ENCODE assay signal across 19 cellular contexts in the genomic region with DNA sequence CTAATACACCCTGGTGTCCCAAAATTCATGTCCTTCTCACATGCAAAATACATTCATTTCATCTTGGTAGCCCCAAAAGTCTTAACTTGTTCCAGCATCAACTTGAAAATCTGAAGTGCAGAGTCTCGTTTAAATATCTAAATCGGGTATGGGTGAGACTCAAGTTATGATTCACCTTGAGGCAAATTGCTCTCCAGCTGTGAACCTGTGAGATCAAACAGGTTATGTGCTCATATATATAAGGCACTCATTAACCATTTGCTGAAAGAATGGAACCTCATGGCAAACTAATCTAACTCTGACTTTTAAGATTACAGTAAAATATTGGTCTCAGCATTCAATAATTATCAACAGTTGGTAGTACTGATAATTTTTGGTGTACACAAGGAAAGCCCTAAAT. TPM values are rescaled to one million over a fixed set of nuclear protein-coding genes. Genes with fewer than 3 reads are reported as not detected.
DNase-seq lines count a peak whose midpoint lies in the region; ATAC-seq, FAIRE-seq and TF ChIP-seq lines count a peak whose summit lies in the region.
"Had no signal": no experiment of that assay in that cellular context is flagged by ENCODE, and none has a peak within 500 bp of the region (broad histone marks: within the 10 kb centered on the region; RNA-seq: fewer than 3 reads in every experiment).

No MANE protein-coding gene starts in this region.

- H3K4me3 Mint-ChIP-seq in activated CD4-positive, alpha-beta T cell treated with anti-CD3 and anti-CD28 coated beads for 36 hours: no peak overlapping the region
- H3K4me3 Mint-ChIP-seq: CD4-positive, CD25-positive, alpha-beta regulatory T cell; endodermal cell had no signal

- ATAC-seq in activated CD4-positive, alpha-beta T cell treated with anti-CD3 and anti-CD28 coated beads for 36 hours: peak; percentile 59
- no peak for ATAC-seq in PC-3
- no peak for ATAC-seq in omental fat pad (ENCODE audit: low FRiP score)
- ATAC-seq in HG03442 (IDR thresholded peaks at IDR 0.05; ENCODE audit: unreplicated experiment): no peak

- H3K9me3 Mint-ChIP-seq in activated CD4-positive, alpha-beta T cell treated with anti-CD3 and anti-CD28 coated beads for 36 hours (ENCODE audit: low read depth): no peaks in the 10 kb centered on the region
- H3K9me3 Mint-ChIP-seq: endodermal cell had no signal

- H3K27me3 ChIP-seq in PC-3 (ENCODE audit: low read length): no peaks in the 10 kb centered on the region
- no peaks in the 10 kb centered on the region for H3K27me3 ChIP-seq in esophagus muscularis mucosa
- H3K27me3 ChIP-seq in small intestine (ENCODE audit: control insufficient read depth in 2 of 2, insufficient read depth in 2 of 2, low read length in 2 of 2): no peaks in the 10 kb centered on the region

- peak overlapping the region; percentile 77 for H3K27ac ChIP-seq in PC-3 (ENCODE audit: low read length)
- H3K27ac ChIP-seq in esophagus muscularis mucosa (replicated peaks in 1 of 4): peak overlapping the region; percentile 0 to 56 (median 52)
- no peak overlapping the region for H3K27ac ChIP-seq in small intestine (ENCODE audit: low read depth in 1 of 2, low read length in 1 of 2)
- H3K27ac ChIP-seq: SK-N-MC had no signal

- no peak overlapping the region for H3K27ac Mint-ChIP-seq in activated CD4-positive, alpha-beta T cell treated with anti-CD3 and anti-CD28 coated beads for 36 hours

- TF ChIP-seq EP300 in esophagus muscularis mucosa (IDR thresholded peaks at IDR 0.05): no peak

- no peak for DNase-seq in activated CD4-positive, alpha-beta T cell treated with anti-CD3 and anti-CD28 coated beads for 36 hours
- no peak for DNase-seq in activated CD4-positive, alpha-beta T cell treated with anti-CD3 and anti-CD28 coated beads, Interleukin-2, amount 50 U/mL, for 1 hour
- DNase-seq in PC-3 (no peak), esophagus muscularis mucosa (ENCODE audit: extremely low spot score) (no peak), small intestine (peak; percentile 27), NCI-H774 (lab: John Stamatoyannopoulos, UW) (no peak), omental fat pad (ENCODE audit: low spot score) (no peak)
- DNase-seq: activated gamma-delta T cell treated with Interleukin-2 at 50 U/mL for 16 hours; endodermal cell; NCI-H1048; posterior cingulate gyrus; stimulated activated CD4-positive, alpha-beta T cell treated with anti-CD3 and anti-CD28 coated beads, Interleukin-2, amount 100 ng/mL, for 24 hours; stimulated activated CD8-positive, alpha-beta memory T cell treated with anti-CD3 and anti-CD28 coated beads, Interleukin-4, amount 100 ng/mL, for 48 hours had no signal

- no peak for FAIRE-seq in small intestine (lab: Jason Lieb, UNC)
- FAIRE-seq: GM12891, GM19239, urothelium cell line had no signal

- no peak overlapping the region for H3K9ac ChIP-seq in PC-3 (ENCODE audit: low read length)

- no peaks in the 10 kb centered on the region for H3K9me2 ChIP-seq in PC-3 (replicated peaks; ENCODE audit: low read length)

- H4K20me1 ChIP-seq in PC-3 (ENCODE audit: low read length): no peaks in the 10 kb centered on the region

- TF ChIP-seq CTCF in PC-3 (conservative IDR thresholded peaks at IDR 0.05; ENCODE audit: low read depth, low read length) (no peak), esophagus muscularis mucosa (IDR thresholded peaks at IDR 0.05) (no peak), omental fat pad (IDR thresholded peaks at IDR 0.05) (no peak)

- no peak for TF ChIP-seq POLR2A in esophagus muscularis mucosa (IDR thresholded peaks at IDR 0.05; ENCODE audit: low read depth)

- H3K9me3 ChIP-seq in PC-3 (ENCODE audit: low read length) (no peaks in the 10 kb centered on the region), esophagus muscularis mucosa (no peaks in the 10 kb centered on the region), small intestine (ENCODE audit: control insufficient read depth, low read depth) (no peaks in the 10 kb centered on the region)

- H3K36me3 ChIP-seq in PC-3 (ENCODE audit: low read depth, low read length) (no peaks in the 10 kb centered on the region), esophagus muscularis mucosa (peaks cover 0 to 6% (median 0%) of the 10 kb centered on the region in 4 donors), small intestine (ENCODE audit: control insufficient read depth in 2 of 2, insufficient read depth in 2 of 2, low read length in 2 of 2) (no peaks in the 10 kb centered on the region)

- 88% methylated on average over 2 of the region's 2 CpGs for whole genome bisulfite sequencing in esophagus muscularis mucosa
- WGBS in small intestine, 3 donors: 11 to 57% (median 20%) methylated on average over 2 of the region's 2 CpGs

- H3K27me3 Mint-ChIP-seq in activated CD4-positive, alpha-beta T cell treated with anti-CD3 and anti-CD28 coated beads for 36 hours: no peaks in the 10 kb centered on the region
- H3K27me3 Mint-ChIP-seq: CD4-positive, CD25-positive, alpha-beta regulatory T cell had no signal

- no peaks in the 10 kb centered on the region for H3F3A ChIP-seq in PC-3 (ENCODE audit: low read length, unreplicated experiment)

- intact Hi-C loops in activated CD4-positive, alpha-beta T cell treated with anti-CD3 and anti-CD28 coated beads for 36 hours (cut with DNase I, micrococcal nuclease): loop anchor here in 1 of 2 experiments (5.0 kb wide), 1 partner anchor 55 kb away; the partner anchor contains the start of gene PDLIM5
- intact Hi-C loops in PC-3 (cut with micrococcal nuclease): no loop called here
- intact Hi-C loops in esophagus muscularis mucosa (cut with DNase I): loop anchor here (2.0 kb wide), 1 partner anchor 50 kb away; no protein-coding TSS in a partner anchor

- CTCF ChIA-PET in activated CD4-positive, alpha-beta T cell treated with anti-CD3 and anti-CD28 coated beads for 36 hours (lab: Charles Lee): interaction anchor here (1.2 kb wide), 1 partner anchor 9 kb away, joined by 4 read pairs; no protein-coding TSS in a partner anchor
- CTCF ChIA-PET in PC-3 (lab: Charles Lee): no interaction called here

- no TSS peak for BruUV-seq in PC-3 (replicated peaks; lab: Mats Ljungman, UMichigan)

- POLR2A ChIA-PET in activated CD4-positive, alpha-beta T cell treated with anti-CD3 and anti-CD28 coated beads for 36 hours (lab: Charles Lee): no interaction called here
- POLR2A ChIA-PET in PC-3 (lab: Charles Lee; ENCODE audit: unreplicated experiment): no interaction called here

- peaks cover 5% of the 10 kb centered on the region for H3K36me3 Mint-ChIP-seq in activated CD4-positive, alpha-beta T cell treated with anti-CD3 and anti-CD28 coated beads for 36 hours (ENCODE audit: low read depth)

- 0 out of 2 replicates have a peak, but pooled peaks cover 4% of the 10 kb centered on the region for H3K79me2 ChIP-seq in PC-3 (ENCODE audit: low read length)

- H3K4me3 ChIP-seq in PC-3 (ENCODE audit: low read length) (no peak overlapping the region), esophagus muscularis mucosa (no peak overlapping the region), small intestine (ENCODE audit: low read depth in 1 of 2, low read length in 2 of 2) (no peak overlapping the region)
- H3K4me3 ChIP-seq: SK-N-MC had no signal

- H3K4me1 ChIP-seq in PC-3 (ENCODE audit: insufficient read depth, low read length) (peaks cover 16% of the 10 kb centered on the region), esophagus muscularis mucosa (peaks cover 43 to 81% (median 66%) of the 10 kb centered on the region in 4 donors), small intestine (ENCODE audit: control insufficient read depth in 2 of 2, insufficient read depth in 1 of 2, low read depth in 1 of 2, low read length in 1 of 2) (peaks cover 4 to 5% of the 10 kb centered on the region in 2 donors)

- peak overlapping the region; percentile 35; the same call in 1 of the 2 replicates for H3K4me2 ChIP-seq in PC-3 (ENCODE audit: low read length)

- no peak overlapping the region for H2AFZ ChIP-seq in PC-3 (ENCODE audit: low read length)

- H3K4me1 Mint-ChIP-seq in activated CD4-positive, alpha-beta T cell treated with anti-CD3 and anti-CD28 coated beads for 36 hours: peaks cover 16% of the 10 kb centered on the region

RNA-seq across cellular contexts. Expression of gene PDLIM5, which starts 55.5 kb away (rescaled TPM):
- 10 to 100 TPM; 25.9 to 34.3 TPM for total RNA-seq in activated CD4-positive, alpha-beta T cell treated with anti-CD3 and anti-CD28 coated beads for 36 hours
- total RNA-seq in PC-3 (2014; rRNA removed) (30.7 and 57.8 TPM in 2 replicates), esophagus muscularis mucosa (100 to 1,000 TPM; 138 to 160 (median 146) TPM), omental fat pad (100 to 1,000 TPM; 119 to 168 (median 146) TPM)
- 10 to 100 TPM; 26.6 to 61.7 (median 61.3) TPM for polyA plus RNA-seq in small intestine

Comparison
In these comparisons a context has a peak if more than half of its experiments do, and no peak if none do; other contexts are left out.
1. H3K27ac ChIP-seq: peak in PC-3 (single experiment) and esophagus muscularis mucosa (4 of 4); none in small intestine (0 of 2).